19 cellular contexts compared by ENCODE assay signal in the genomic region with DNA sequence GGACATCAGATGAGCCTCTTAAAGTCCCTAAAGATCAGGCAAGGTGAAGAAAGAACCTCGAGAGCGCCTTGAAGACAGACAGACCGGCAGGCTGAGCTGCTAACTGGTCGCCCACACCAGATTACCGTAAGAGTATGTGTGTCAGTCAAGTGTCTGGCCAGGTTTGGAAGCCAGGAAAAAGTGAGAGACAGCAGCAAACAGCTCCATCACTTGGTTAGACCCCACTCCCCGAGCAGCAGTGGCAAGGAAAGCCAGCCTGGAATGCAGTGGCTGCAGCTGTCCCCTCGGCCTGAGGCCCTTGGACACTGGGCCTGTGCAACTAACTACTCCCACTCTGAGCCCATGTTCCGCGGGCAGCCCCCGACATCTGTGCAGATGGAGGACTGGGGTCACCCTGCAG.
DNase-seq lines count a peak whose midpoint lies in the region; ATAC-seq and TF ChIP-seq lines count a peak whose summit lies in the region.
"Had no signal": no experiment of that assay in that cellular context is flagged by ENCODE, and none has a peak within 500 bp of the region (broad histone marks: within the 10 kb centered on the region; RNA-seq: fewer than 3 reads in every experiment).

No MANE protein-coding gene starts in this region.

- peak overlapping the region; percentile 83 for H3K27ac ChIP-seq in WERI-Rb-1
- no peak overlapping the region for H3K27ac ChIP-seq in esophagus muscularis mucosa (replicated peaks in 1 of 4)
- H3K27ac ChIP-seq in heart left ventricle, result no peak overlapping the region
- H3K27ac ChIP-seq in mammary epithelial cell (ENCODE audit: insufficient read depth, low read depth, low read length), result no peak overlapping the region
- H3K27ac ChIP-seq: A549; BLaER1 treated with 17β-estradiol and CSF1 and Interleukin-3, amounts not matched to agents 10 nM and 100 nM; C4-2B had no signal

- 90% methylated on average over 10 of the region's 10 CpGs for whole genome bisulfite sequencing in esophagus muscularis mucosa
- WGBS in heart left ventricle, 4 donors, result 79 to 83% (median 81%) methylated on average over 9 to 10 of the region's 10 CpGs
- WGBS in mammary epithelial cell (ENCODE audit: low coverage, missing lambda C conversion rate), result 64% methylated on average over 10 of the region's 10 CpGs

- H3K4me1 ChIP-seq in esophagus muscularis mucosa (no peaks in the 10 kb centered on the region), heart left ventricle (no peaks in the 10 kb centered on the region), mammary epithelial cell (ENCODE audit: insufficient read depth, low read length) (no peaks in the 10 kb centered on the region)
- H3K4me1 ChIP-seq: BLaER1 treated with 17β-estradiol and CSF1 and Interleukin-3, amounts not matched to agents 10 nM and 100 nM had no signal

- in situ Hi-C loops in mammary epithelial cell (cut with MboI; ENCODE audit: low sequenced_read_pairs in 2 of 2), result no loop called here

- TF ChIP-seq POLR2A in esophagus muscularis mucosa (IDR thresholded peaks at IDR 0.05; ENCODE audit: low read depth) (no peak), heart left ventricle (IDR thresholded peaks at IDR 0.05) (no peak)

- H2AFZ ChIP-seq in mammary epithelial cell (ENCODE audit: low read depth, low read length), result no peak overlapping the region

- peaks cover 3% of the 10 kb centered on the region; the same call in 1 of the 2 replicates for H3K9me3 Mint-ChIP-seq in WTC11
- H3K9me3 Mint-ChIP-seq in neural crest cell, result no peaks in the 10 kb centered on the region
- no peaks in the 10 kb centered on the region for H3K9me3 Mint-ChIP-seq in activated CD4-positive, alpha-beta T cell treated with anti-CD3 and anti-CD28 coated beads for 36 hours (ENCODE audit: low read depth)
- H3K9me3 Mint-ChIP-seq: CD4-positive, alpha-beta T cell; CD8-positive, alpha-beta T cell had no signal

- POLR2A ChIA-PET in WTC11 (lab: Charles Lee), result no interaction called here
- POLR2A ChIA-PET in activated CD4-positive, alpha-beta T cell treated with anti-CD3 and anti-CD28 coated beads for 36 hours (lab: Charles Lee), result no interaction called here

- H3K27me3 ChIP-seq in WERI-Rb-1 (ENCODE audit: insufficient read depth, low read depth, severe bottlenecking), result no peaks in the 10 kb centered on the region
- H3K27me3 ChIP-seq in esophagus muscularis mucosa, result peaks cover 0 to 1% (median under 1%) of the 10 kb centered on the region in 4 donors
- H3K27me3 ChIP-seq in heart left ventricle, result peaks cover 0 to 6% (median 0%) of the 10 kb centered on the region in 9 donors
- H3K27me3 ChIP-seq in mammary epithelial cell (ENCODE audit: insufficient read depth, low read length), result peaks cover 1% of the 10 kb centered on the region
- H3K27me3 ChIP-seq: BLaER1 treated with 17β-estradiol and CSF1 and Interleukin-3, amounts not matched to agents 10 nM and 100 nM had no signal

- no peaks in the 10 kb centered on the region for H4K20me1 ChIP-seq in mammary epithelial cell (ENCODE audit: insufficient read depth, low read length)
- H4K20me1 ChIP-seq: BLaER1 treated with 17β-estradiol and CSF1 and Interleukin-3, amounts not matched to agents 10 nM and 100 nM had no signal

- no peak overlapping the region for H3K4me3 Mint-ChIP-seq in WTC11
- no peak overlapping the region for H3K4me3 Mint-ChIP-seq in neural crest cell
- no peak overlapping the region for H3K4me3 Mint-ChIP-seq in activated CD4-positive, alpha-beta T cell treated with anti-CD3 and anti-CD28 coated beads for 36 hours
- H3K4me3 Mint-ChIP-seq: B cell; CD4-positive, alpha-beta T cell; CD8-positive, alpha-beta T cell had no signal

- H3K4me2 ChIP-seq in mammary epithelial cell (ENCODE audit: insufficient read depth, low read depth, low read length), result no peak overlapping the region
- H3K4me2 ChIP-seq: A549; BLaER1 treated with 17β-estradiol and CSF1 and Interleukin-3, amounts not matched to agents 10 nM and 100 nM had no signal

- intact Hi-C loops in esophagus muscularis mucosa (cut with DNase I) (no loop called here), heart left ventricle (cut with DNase I) (no loop called here), mammary epithelial cell (cut with micrococcal nuclease) (no loop called here)
- intact Hi-C loops in activated CD4-positive, alpha-beta T cell treated with anti-CD3 and anti-CD28 coated beads for 36 hours (cut with DNase I, micrococcal nuclease), result no loop called here

- H3K27me3 Mint-ChIP-seq in WTC11 (ENCODE audit: low read depth), result no peaks in the 10 kb centered on the region
- peaks cover 13% of the 10 kb centered on the region for H3K27me3 Mint-ChIP-seq in neural crest cell (ENCODE audit: low read depth)
- H3K27me3 Mint-ChIP-seq in activated CD4-positive, alpha-beta T cell treated with anti-CD3 and anti-CD28 coated beads for 36 hours, result peaks cover 14% of the 10 kb centered on the region

- H3K27ac Mint-ChIP-seq in WTC11 (peak overlapping the region; percentile 54; the same call in 1 of the 2 replicates), neural crest cell (ENCODE audit: unreplicated experiment) (peak overlapping the region; percentile 50)
- no peak overlapping the region for H3K27ac Mint-ChIP-seq in activated CD4-positive, alpha-beta T cell treated with anti-CD3 and anti-CD28 coated beads for 36 hours
- H3K27ac Mint-ChIP-seq: B cell; CD4-positive, alpha-beta T cell; CD8-positive, alpha-beta T cell had no signal

- H3K36me3 ChIP-seq in WERI-Rb-1 (no peaks in the 10 kb centered on the region), esophagus muscularis mucosa (no peaks in the 10 kb centered on the region), heart left ventricle (no peaks in the 10 kb centered on the region), mammary epithelial cell (ENCODE audit: insufficient read depth, low read length) (no peaks in the 10 kb centered on the region)
- H3K36me3 ChIP-seq: BLaER1 treated with 17β-estradiol and CSF1 and Interleukin-3, amounts not matched to agents 10 nM and 100 nM had no signal

- ATAC-seq in WTC11, result no peak
- no peak for ATAC-seq in heart left ventricle
- no peak for ATAC-seq in activated CD4-positive, alpha-beta T cell treated with anti-CD3 and anti-CD28 coated beads for 36 hours
- ATAC-seq: A549; CD8-positive, alpha-beta T cell had no signal

- H3K4me1 Mint-ChIP-seq in WTC11 (peaks cover 17% of the 10 kb centered on the region), neural crest cell (peaks cover 9% of the 10 kb centered on the region)
- H3K4me1 Mint-ChIP-seq in activated CD4-positive, alpha-beta T cell treated with anti-CD3 and anti-CD28 coated beads for 36 hours, result no peaks in the 10 kb centered on the region
- H3K4me1 Mint-ChIP-seq: B cell had no signal

- DNase-seq in WERI-Rb-1 (peak; percentile 77), WTC11 (ENCODE audit: low spot score) (no peak), esophagus muscularis mucosa (ENCODE audit: extremely low spot score) (peak; percentile 82), neural crest cell (ENCODE audit: low read depth, low spot score) (no peak), heart left ventricle (no peak), mammary epithelial cell (no peak)
- no peak for DNase-seq in activated CD4-positive, alpha-beta T cell treated with anti-CD3 and anti-CD28 coated beads for 36 hours
- DNase-seq in activated naive CD4-positive, alpha-beta T cell treated with Interleukin-2 at 50 U/mL for 16 hours, result no peak
- DNase-seq: AML-193; Caco-2; Calu3; CD4-positive, alpha-beta T cell; CD8-positive, alpha-beta T cell; DMS79 treated with DMSO at 0.1 percent for 48 hours; GF-D8 had no signal

- TF ChIP-seq CTCF in WERI-Rb-1 (IDR thresholded peaks at IDR 0.05; ENCODE audit: low read depth, low read length), result no peak; the same call in 1 of the 2 replicates
- no peak for TF ChIP-seq CTCF in WTC11 (IDR thresholded peaks at IDR 0.05)
- no peak for TF ChIP-seq CTCF in esophagus muscularis mucosa (IDR thresholded peaks at IDR 0.05)
- no peak for TF ChIP-seq CTCF in neural crest cell (conservative IDR thresholded peaks at IDR 0.05)
- TF ChIP-seq CTCF in heart left ventricle (IDR thresholded peaks at IDR 0.05), result no peak
- no peak for TF ChIP-seq CTCF in mammary epithelial cell (conservative IDR thresholded peaks at IDR 0.05 in 1 of 2, IDR thresholded peaks at IDR 0.05 in 1 of 2; ENCODE audit: extremely low read depth in 1 of 2, insufficient read depth in 1 of 2, low read depth in 1 of 2, low read length in 2 of 2)

- H3K9ac ChIP-seq in mammary epithelial cell (ENCODE audit: insufficient read depth, low read length), result no peak overlapping the region
- H3K9ac ChIP-seq: BLaER1 treated with 17β-estradiol and CSF1 and Interleukin-3, amounts not matched to agents 10 nM and 100 nM had no signal

- H3K4me3 ChIP-seq in WERI-Rb-1 (ENCODE audit: low read depth, low read length) (peak overlapping the region; percentile 82), esophagus muscularis mucosa (no peak overlapping the region), heart left ventricle (no peak overlapping the region), mammary epithelial cell (replicated peaks in 1 of 3; ENCODE audit: insufficient read depth in 1 of 3, low read depth in 2 of 3, low read length in 3 of 3) (no peak overlapping the region)
- H3K4me3 ChIP-seq: A549; BLaER1 treated with 17β-estradiol and CSF1 and Interleukin-3, amounts not matched to agents 10 nM and 100 nM had no signal

- dilution Hi-C loops in mammary epithelial cell (cut with HindIII; ENCODE audit: low sequenced_read_pairs), result no loop called here

- H3K36me3 Mint-ChIP-seq in WTC11, result peaks cover 5% of the 10 kb centered on the region
- no peaks in the 10 kb centered on the region for H3K36me3 Mint-ChIP-seq in neural crest cell (ENCODE audit: low read depth)
- no peaks in the 10 kb centered on the region for H3K36me3 Mint-ChIP-seq in activated CD4-positive, alpha-beta T cell treated with anti-CD3 and anti-CD28 coated beads for 36 hours (ENCODE audit: low read depth)
- H3K36me3 Mint-ChIP-seq: CD8-positive, alpha-beta T cell had no signal

- no peaks in the 10 kb centered on the region for H3K9me3 ChIP-seq in WERI-Rb-1 (ENCODE audit: severe bottlenecking)
- H3K9me3 ChIP-seq in esophagus muscularis mucosa, result no peaks in the 10 kb centered on the region
- no peaks in the 10 kb centered on the region for H3K9me3 ChIP-seq in heart left ventricle
- H3K9me3 ChIP-seq in mammary epithelial cell (replicated peaks; ENCODE audit: insufficient read depth, low read length), result no peaks in the 10 kb centered on the region
- H3K9me3 ChIP-seq: A549; BLaER1 treated with 17β-estradiol and CSF1 and Interleukin-3, amounts not matched to agents 10 nM and 100 nM; Caco-2 had no signal

- BruUV-seq in mammary epithelial cell (replicated peaks; lab: Mats Ljungman, UMichigan), result no TSS peak

- no peak for TF ChIP-seq EP300 in esophagus muscularis mucosa (IDR thresholded peaks at IDR 0.05)

- CTCF ChIA-PET in WTC11 (lab: Charles Lee) (no interaction called here), mammary epithelial cell (lab: Charles Lee; ENCODE audit: low non-redundant PET) (no interaction called here)
- CTCF ChIA-PET in activated CD4-positive, alpha-beta T cell treated with anti-CD3 and anti-CD28 coated beads for 36 hours (lab: Charles Lee), result no interaction called here

- H3K79me2 ChIP-seq in mammary epithelial cell (ENCODE audit: insufficient read depth, low read length), result no peaks in the 10 kb centered on the region

TF ChIP-seq in WTC11, 78 proteins besides CTCF, POLR2A, EP300 and RAD21 (continues in another document):
- TF ChIP-seq ZNF317 (CRISPR knock-in tag; IDR thresholded peaks at IDR 0.05; ENCODE audit: borderline replicate concordance, low read depth), result no peak

Comparison
In these comparisons a context has a peak if more than half of its experiments do, and no peak if none do; other contexts are left out.
1. DNase-seq: peak in WERI-Rb-1 (single experiment) and esophagus muscularis mucosa (single experiment); none in WTC11 (single experiment), neural crest cell (single experiment), heart left ventricle (0 of 5), activated CD4-positive, alpha-beta T cell treated with anti-CD3 and anti-CD28 coated beads for 36 hours (single experiment), activated naive CD4-positive, alpha-beta T cell treated with Interleukin-2 at 50 U/mL for 16 hours (single experiment) and mammary epithelial cell (single experiment).